Comparison of ENCODE assay signal across 9 cellular contexts in the genomic region with DNA sequence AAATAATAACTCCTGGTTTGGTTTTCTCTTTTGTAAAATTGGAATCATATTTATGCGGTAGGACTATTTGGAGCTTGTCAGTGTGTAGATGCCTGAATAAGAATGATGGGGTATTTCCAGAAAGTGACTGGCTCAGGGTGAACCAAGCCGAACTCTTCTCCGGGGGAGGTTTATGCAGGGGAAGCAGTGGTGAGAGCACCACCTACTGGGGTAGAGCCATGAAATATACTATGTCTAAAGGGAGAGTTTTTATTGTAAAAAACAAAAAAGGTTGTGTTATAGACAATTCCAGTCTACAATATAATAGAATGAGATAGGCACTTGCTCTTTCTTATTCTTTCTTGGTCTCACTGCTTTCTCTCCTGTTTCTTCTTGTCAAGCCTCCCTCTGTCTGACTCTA.
DNase-seq lines count a peak whose midpoint lies in the region; ATAC-seq and TF ChIP-seq lines count a peak whose summit lies in the region.
"Had no signal": no experiment of that assay in that cellular context is flagged by ENCODE, and none has a peak within 500 bp of the region (broad histone marks: within the 10 kb centered on the region; RNA-seq: fewer than 3 reads in every experiment).

No MANE protein-coding gene starts in this region.

- ATAC-seq in Panc1 (no peak), HG03045 (IDR thresholded peaks at IDR 0.05; ENCODE audit: unreplicated experiment) (no peak), GM18873 (IDR thresholded peaks at IDR 0.05; ENCODE audit: low FRiP score, unreplicated experiment) (no peak)
- ATAC-seq: K562 had no signal

- H3K27me3 ChIP-seq in GM23248 (replicated peaks; ENCODE audit: insufficient read depth) (no peaks in the 10 kb centered on the region), Panc1 (ENCODE audit: control insufficient read depth, insufficient read depth, low read length) (no peaks in the 10 kb centered on the region), stomach (no peaks in the 10 kb centered on the region), uterus (no peaks in the 10 kb centered on the region)

- no peaks in the 10 kb centered on the region for H3K79me2 ChIP-seq in GM23248 (ENCODE audit: insufficient read depth)

- H3K9me3 ChIP-seq in GM23248 (ENCODE audit: low read depth): no peaks in the 10 kb centered on the region
- H3K9me3 ChIP-seq in Panc1 (ENCODE audit: control insufficient read depth, insufficient read depth, low read depth, low read length): no peaks in the 10 kb centered on the region
- H3K9me3 ChIP-seq in stomach: no peaks in the 10 kb centered on the region
- no peaks in the 10 kb centered on the region for H3K9me3 ChIP-seq in uterus

- H4K20me1 ChIP-seq in GM23248 (ENCODE audit: insufficient read depth): no peaks in the 10 kb centered on the region

- 46 to 48% methylated on average over 3 of the region's 3 CpGs for WGBS in GM23248 (ENCODE audit: low coverage in 1 of 2, low lambda C conversion rate in 2 of 2, missing lambda C conversion rate in 2 of 2), 2 experiments
- WGBS in stomach, 5 donors: 55 to 76% (median 66%) methylated on average over 3 of the region's 3 CpGs

- no peak overlapping the region for H3K9ac ChIP-seq in GM23248

- no peak overlapping the region for H3K27ac ChIP-seq in GM23248
- no peak overlapping the region for H3K27ac ChIP-seq in Panc1 (ENCODE audit: low read length)
- no peak overlapping the region for H3K27ac ChIP-seq in stomach
- H3K27ac ChIP-seq in uterus: no peak overlapping the region

- H3K9me2 ChIP-seq in GM23248 (ENCODE audit: insufficient read depth): no peaks in the 10 kb centered on the region

- TF ChIP-seq POLR2A in stomach (IDR thresholded peaks at IDR 0.05): no peak
- TF ChIP-seq POLR2A in uterus (IDR thresholded peaks at IDR 0.05): no peak

- DNase-seq in AG20443 (ENCODE audit: low spot score) (peak; percentile 35), GM23248 (peak; percentile 46), Panc1 (ENCODE audit: low read depth, low spot score) (peak; percentile 2), hippocampal formation (lab: John Stamatoyannopoulos, UW) (peak; percentile 6 to 27), stomach (no peak), uterus (no peak)

- no peak overlapping the region for H3K4me3 ChIP-seq in GM23248
- no peak overlapping the region for H3K4me3 ChIP-seq in Panc1 (ENCODE audit: low read depth in 2 of 2, low read length in 2 of 2)
- H3K4me3 ChIP-seq in stomach: no peak overlapping the region
- no peak overlapping the region for H3K4me3 ChIP-seq in uterus
- H3K4me3 ChIP-seq: K562 had no signal

- TF ChIP-seq EP300 in stomach (IDR thresholded peaks at IDR 0.05): no peak

- intact Hi-C loops in Panc1 (cut with micrococcal nuclease; ENCODE audit: unreplicated experiment): no loop called here
- intact Hi-C loops in stomach (cut with DNase I; ENCODE audit: low total_unique reads): no loop called here
- intact Hi-C loops in uterus (cut with DNase I; ENCODE audit: low total_unique reads): no loop called here

- no TSS peak for BruUV-seq in Panc1 (replicated peaks; lab: Mats Ljungman, UMichigan)

- no peak overlapping the region for H3K4me2 ChIP-seq in GM23248 (ENCODE audit: unreplicated experiment)

- peak overlapping the region; percentile 50; the same call in 1 of the 2 replicates for H2AFZ ChIP-seq in GM23248

- H3K36me3 ChIP-seq in GM23248 (ENCODE audit: low read depth) (no peaks in the 10 kb centered on the region), Panc1 (ENCODE audit: control insufficient read depth, insufficient read depth, low read length) (no peaks in the 10 kb centered on the region), stomach (no peaks in the 10 kb centered on the region), uterus (no peaks in the 10 kb centered on the region)

- in situ Hi-C loops in GM23248 (cut with MboI): no loop called here
- in situ Hi-C loops in Panc1 (cut with HindIII; ENCODE audit: low pct_unique_long_range_greater_than_20kb, low sequenced_read_pairs): no loop called here

- peak; percentile 36 for TF ChIP-seq CTCF in Panc1 (IDR thresholded peaks at IDR 0.05)
- no peak for TF ChIP-seq CTCF in stomach (IDR thresholded peaks at IDR 0.05)
- no peak for TF ChIP-seq CTCF in uterus (IDR thresholded peaks at IDR 0.05)

- no peaks in the 10 kb centered on the region for H3F3A ChIP-seq in GM23248 (ENCODE audit: insufficient read depth)

- no peaks in the 10 kb centered on the region for H3K4me1 ChIP-seq in GM23248 (ENCODE audit: insufficient read depth)
- no peaks in the 10 kb centered on the region for H3K4me1 ChIP-seq in Panc1 (ENCODE audit: control insufficient read depth, insufficient read depth, low read length)
- H3K4me1 ChIP-seq in stomach: peaks cover 0 to 5% (median 0%) of the 10 kb centered on the region in 4 donors
- H3K4me1 ChIP-seq in uterus: no peaks in the 10 kb centered on the region

- CTCF ChIA-PET in Panc1 (lab: Charles Lee): interaction anchor here (0.6 kb wide), 1 partner anchor 245 kb away, joined by 3 read pairs; no protein-coding TSS in a partner anchor

- POLR2A ChIA-PET in Panc1 (lab: Charles Lee): no interaction called here

Comparison
In these comparisons a context has a peak if more than half of its experiments do, and no peak if none do; other contexts are left out.
1. DNase-seq: peak in AG20443 (single experiment), GM23248 (single experiment), Panc1 (single experiment) and hippocampal formation (2 of 2); none in stomach (single experiment) and uterus (0 of 2).